ENCODE assay signal across 27 cellular contexts in the genomic region with DNA sequence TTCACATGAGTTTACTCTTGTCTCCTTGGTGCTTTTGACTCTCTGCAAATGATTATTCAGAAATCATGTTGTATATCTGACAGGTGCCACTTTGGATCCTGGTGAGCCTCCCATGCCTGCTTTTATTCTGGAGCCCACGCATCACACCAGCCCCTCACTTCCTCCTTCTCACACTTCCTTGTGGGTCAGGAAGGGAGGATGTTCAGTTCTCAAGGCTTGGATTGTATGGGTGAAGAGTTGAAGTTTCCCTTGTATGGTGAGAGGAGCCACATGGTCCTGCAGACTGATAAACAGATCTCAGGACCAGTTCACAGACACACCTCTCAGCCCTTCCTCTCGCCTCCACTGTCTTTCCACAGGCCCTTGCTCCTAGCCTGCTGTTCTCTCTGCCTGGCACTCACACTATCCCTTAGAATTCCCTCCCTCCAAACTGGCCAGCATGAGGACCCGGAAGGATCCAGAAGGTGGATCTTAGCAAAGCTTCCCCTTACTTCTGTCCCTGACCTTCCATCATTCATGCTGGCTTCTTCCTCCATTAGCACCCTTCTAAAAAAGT.
"Had no signal": no experiment of that assay in that cellular context is flagged by ENCODE, and none has a peak within 500 bp of the region (broad histone marks: within the 10 kb centered on the region; RNA-seq: fewer than 3 reads in every experiment).

No MANE protein-coding gene starts in this region.

- H3K27ac Mint-ChIP-seq: activated CD4-positive, alpha-beta T cell treated with anti-CD3 and anti-CD28 coated beads, Interleukin-2, amount 10 ng/mL, durations not matched to agents 7 days and 5 days; activated CD8-positive, alpha-beta T cell treated with anti-CD3 and anti-CD28 coated beads, Interleukin-2, amount 10 ng/mL, durations not matched to agents 7 days and 5 days; activated naive CD8-positive, alpha-beta T cell; activated naive CD8-positive, alpha-beta T cell treated with anti-CD3 and anti-CD28 coated beads, Interleukin-2, amount 50 U/mL, for 24 hours; activated T-cell treated with anti-CD3 and anti-CD28 coated beads, Interleukin-2, amount 50 U/mL, for 24 hours; activated T-helper 2 cell treated with anti-CD3 and anti-CD28 coated beads, Interferon-gamma antibody, Interleukin-2, Interleukin-4, amounts not matched to agents 10 μg/mL and 5 μg/mL and 100 μg/mL, durations not matched to agents 14 hours and 24 hours and 36 hours; brain; T-helper 1 cell treated with Interleukin-12 subunit alpha and Interleukin-12 subunit beta and Interleukin-4 antibody, amounts not matched to agents 30 μg/mL and 1 μg/mL, for 36 hours; T-helper 2 cell treated with Interferon-gamma antibody and Interleukin-4, amounts not matched to agents 5 μg/mL and 100 μg/mL, for 36 hours had no signal

- H3K27ac ChIP-seq: KMS-11, Peyer's patch, SJSA1 had no signal

- H3K9me3 Mint-ChIP-seq: activated CD4-positive, alpha-beta T cell treated with anti-CD3 and anti-CD28 coated beads, Interleukin-2, amount 10 ng/mL, durations not matched to agents 7 days and 5 days; activated naive CD8-positive, alpha-beta T cell treated with anti-CD3 and anti-CD28 coated beads, Interleukin-2, amount 50 U/mL, for 24 hours; activated T-cell treated with anti-CD3 and anti-CD28 coated beads, Interleukin-2, amount 50 U/mL, for 24 hours; activated T-helper 2 cell treated with anti-CD3 and anti-CD28 coated beads, Interferon-gamma antibody, Interleukin-2, Interleukin-4, amounts not matched to agents 10 μg/mL and 5 μg/mL and 100 μg/mL, durations not matched to agents 14 hours and 24 hours and 36 hours; T-helper 1 cell treated with Interleukin-12 subunit alpha and Interleukin-12 subunit beta and Interleukin-4 antibody, amounts not matched to agents 30 μg/mL and 1 μg/mL, for 36 hours; T-helper 2 cell treated with Interferon-gamma antibody and Interleukin-4, amounts not matched to agents 5 μg/mL and 100 μg/mL, for 36 hours had no signal

- H3K36me3 Mint-ChIP-seq: activated naive CD8-positive, alpha-beta T cell; brain had no signal

- H3K27me3 ChIP-seq: Peyer's patch, SJSA1 had no signal

- H3K27me3 Mint-ChIP-seq: activated naive CD8-positive, alpha-beta T cell treated with anti-CD3 and anti-CD28 coated beads, Interleukin-2, amount 50 U/mL, for 24 hours; activated T-cell treated with anti-CD3 and anti-CD28 coated beads, Interleukin-2, amount 50 U/mL, for 24 hours had no signal

- ATAC-seq: activated CD8-positive, alpha-beta T cell treated with anti-CD3 and anti-CD28 coated beads, Interleukin-2, amount 10 ng/mL, durations not matched to agents 7 days and 5 days; activated naive CD8-positive, alpha-beta T cell treated with anti-CD3 and anti-CD28 coated beads, Interleukin-2, amount 50 U/mL, for 24 hours; PC-3 had no signal

- H3K4me3 Mint-ChIP-seq: activated CD4-positive, alpha-beta T cell treated with anti-CD3 and anti-CD28 coated beads, Interleukin-2, amount 10 ng/mL, durations not matched to agents 7 days and 5 days; activated CD8-positive, alpha-beta T cell treated with anti-CD3 and anti-CD28 coated beads, Interleukin-2, amount 10 ng/mL, durations not matched to agents 7 days and 5 days; activated naive CD8-positive, alpha-beta T cell; activated naive CD8-positive, alpha-beta T cell treated with anti-CD3 and anti-CD28 coated beads, Interleukin-2, amount 50 U/mL, for 24 hours; activated T-cell treated with anti-CD3 and anti-CD28 coated beads, Interleukin-2, amount 50 U/mL, for 24 hours; brain; T-helper 1 cell treated with Interleukin-12 subunit alpha and Interleukin-12 subunit beta and Interleukin-4 antibody, amounts not matched to agents 30 μg/mL and 1 μg/mL, for 36 hours; T-helper 2 cell treated with Interferon-gamma antibody and Interleukin-4, amounts not matched to agents 5 μg/mL and 100 μg/mL, for 36 hours had no signal

- DNase-seq: activated CD4-positive, alpha-beta T cell treated with anti-CD3 and anti-CD28 coated beads, Interleukin-2, amount 50 U/mL, for 48 hours; activated CD8-positive, alpha-beta T cell treated with anti-CD3 and anti-CD28 coated beads, Interleukin-2, amount 10 ng/mL, durations not matched to agents 7 days and 5 days; activated gamma-delta T cell; activated naive CD4-positive, alpha-beta T cell treated with Interleukin-2 at 50 U/mL for 16 hours; activated naive CD8-positive, alpha-beta T cell treated with anti-CD3 and anti-CD28 coated beads, Interleukin-2, amount 50 U/mL, for 24 hours; activated T-cell treated with anti-CD3 and anti-CD28 coated beads, Interleukin-2, amount 50 U/mL, for 24 hours; caudate nucleus; MV-4-11; NCI-H1092; NCI-H187 treated with DMSO at 0.1 percent for 48 hours; NCI-H2081; NCI-H2171 treated with DMSO at 0.1 percent for 48 hours; NCI-H2227 treated with DMSO at 0.1 percent for 48 hours; NCI-H446; NCI-H510A treated with DMSO at 0.1 percent for 48 hours; SHP77 treated with DMSO at 0.1 percent for 48 hours had no signal

- H3K4me1 ChIP-seq: Peyer's patch, SJSA1 had no signal

- H3K36me3 ChIP-seq: Peyer's patch, SJSA1 had no signal

- H3K4me3 ChIP-seq: Peyer's patch, SJSA1 had no signal

- H3K9me3 ChIP-seq: Peyer's patch, SJSA1, SK-N-SH had no signal

- H3K4me1 Mint-ChIP-seq: activated CD4-positive, alpha-beta T cell treated with anti-CD3 and anti-CD28 coated beads, Interleukin-2, amount 10 ng/mL, durations not matched to agents 7 days and 5 days; activated naive CD8-positive, alpha-beta T cell treated with anti-CD3 and anti-CD28 coated beads, Interleukin-2, amount 50 U/mL, for 24 hours; brain had no signal
